ENCODE assay signal across 1 cellular context in the genomic region with DNA sequence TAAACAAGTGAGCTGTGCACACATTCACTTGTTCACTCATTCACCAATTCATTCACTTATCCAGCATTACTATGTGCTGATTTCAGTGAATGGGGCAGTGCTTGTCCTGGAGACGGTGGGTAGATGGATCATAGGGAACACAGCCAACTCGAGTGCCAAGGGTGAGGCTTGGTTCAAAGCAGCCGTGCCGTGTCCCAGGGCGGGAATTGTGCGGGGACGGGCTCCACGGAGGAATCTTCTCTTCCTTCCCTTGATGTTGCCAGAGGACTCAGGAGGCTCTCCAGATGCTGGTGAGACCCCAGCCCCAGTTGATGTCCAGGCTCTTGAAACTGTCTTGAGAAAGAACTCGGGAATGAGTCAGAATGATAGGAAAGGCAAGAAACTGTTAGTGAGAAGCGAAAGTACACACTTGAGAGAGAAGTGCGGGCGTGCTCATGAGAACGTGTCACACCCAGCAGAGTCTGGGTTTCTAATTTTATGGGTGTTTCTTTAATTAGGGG.
TF ChIP-seq lines count a peak whose summit lies in the region.

No MANE protein-coding gene starts in this region.

TF ChIP-seq in HepG2, 621 proteins besides CTCF, POLR2A, EP300 and RAD21:
- no peak for TF ChIP-seq NFE2L2 (IDR thresholded peaks at IDR 0.05; ENCODE audit: low read length)
- no peak for TF ChIP-seq FOXK1 (CRISPR knock-in tag; IDR thresholded peaks at IDR 0.05; ENCODE audit: borderline replicate concordance, low read depth)
TF ChIP-seq in HepG2: peak in this region for 0.
